1 cellular context compared by ENCODE assay signal in genomic region chr16:2777231-2777902, GRCh38.
TF ChIP-seq lines count a peak whose summit lies in the region.

TSS of gene ELOB (minus strand) at chr16:2777280. CDS start at chr16:2777239, 41 bp downstream.

TF ChIP-seq in HepG2, 621 proteins besides CTCF, POLR2A, EP300 and RAD21 (continued from another document and continues in another):
- TF ChIP-seq THAP9 (CRISPR knock-in tag; IDR thresholded peaks at IDR 0.05; ENCODE audit: borderline replicate concordance), result peak; percentile 99
- TF ChIP-seq PAWR (CRISPR knock-in tag; IDR thresholded peaks at IDR 0.05; ENCODE audit: borderline replicate concordance), result no peak
- TF ChIP-seq ZNF687 (CRISPR knock-in tag; IDR thresholded peaks at IDR 0.05), result peak; percentile 70
- TF ChIP-seq, protein P1, sequence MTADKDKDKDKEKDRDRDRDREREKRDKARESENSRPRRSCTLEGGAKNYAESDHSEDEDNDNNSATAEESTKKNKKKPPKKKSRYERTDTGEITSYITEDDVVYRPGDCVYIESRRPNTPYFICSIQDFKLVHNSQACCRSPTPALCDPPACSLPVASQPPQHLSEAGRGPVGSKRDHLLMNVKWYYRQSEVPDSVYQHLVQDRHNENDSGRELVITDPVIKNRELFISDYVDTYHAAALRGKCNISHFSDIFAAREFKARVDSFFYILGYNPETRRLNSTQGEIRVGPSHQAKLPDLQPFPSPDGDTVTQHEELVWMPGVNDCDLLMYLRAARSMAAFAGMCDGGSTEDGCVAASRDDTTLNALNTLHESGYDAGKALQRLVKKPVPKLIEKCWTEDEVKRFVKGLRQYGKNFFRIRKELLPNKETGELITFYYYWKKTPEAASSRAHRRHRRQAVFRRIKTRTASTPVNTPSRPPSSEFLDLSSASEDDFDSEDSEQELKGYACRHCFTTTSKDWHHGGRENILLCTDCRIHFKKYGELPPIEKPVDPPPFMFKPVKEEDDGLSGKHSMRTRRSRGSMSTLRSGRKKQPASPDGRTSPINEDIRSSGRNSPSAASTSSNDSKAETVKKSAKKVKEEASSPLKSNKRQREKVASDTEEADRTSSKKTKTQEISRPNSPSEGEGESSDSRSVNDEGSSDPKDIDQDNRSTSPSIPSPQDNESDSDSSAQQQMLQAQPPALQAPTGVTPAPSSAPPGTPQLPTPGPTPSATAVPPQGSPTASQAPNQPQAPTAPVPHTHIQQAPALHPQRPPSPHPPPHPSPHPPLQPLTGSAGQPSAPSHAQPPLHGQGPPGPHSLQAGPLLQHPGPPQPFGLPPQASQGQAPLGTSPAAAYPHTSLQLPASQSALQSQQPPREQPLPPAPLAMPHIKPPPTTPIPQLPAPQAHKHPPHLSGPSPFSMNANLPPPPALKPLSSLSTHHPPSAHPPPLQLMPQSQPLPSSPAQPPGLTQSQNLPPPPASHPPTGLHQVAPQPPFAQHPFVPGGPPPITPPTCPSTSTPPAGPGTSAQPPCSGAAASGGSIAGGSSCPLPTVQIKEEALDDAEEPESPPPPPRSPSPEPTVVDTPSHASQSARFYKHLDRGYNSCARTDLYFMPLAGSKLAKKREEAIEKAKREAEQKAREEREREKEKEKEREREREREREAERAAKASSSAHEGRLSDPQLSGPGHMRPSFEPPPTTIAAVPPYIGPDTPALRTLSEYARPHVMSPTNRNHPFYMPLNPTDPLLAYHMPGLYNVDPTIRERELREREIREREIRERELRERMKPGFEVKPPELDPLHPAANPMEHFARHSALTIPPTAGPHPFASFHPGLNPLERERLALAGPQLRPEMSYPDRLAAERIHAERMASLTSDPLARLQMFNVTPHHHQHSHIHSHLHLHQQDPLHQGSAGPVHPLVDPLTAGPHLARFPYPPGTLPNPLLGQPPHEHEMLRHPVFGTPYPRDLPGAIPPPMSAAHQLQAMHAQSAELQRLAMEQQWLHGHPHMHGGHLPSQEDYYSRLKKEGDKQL (CRISPR knock-in tag; IDR thresholded peaks at IDR 0.05; ENCODE audit: low read depth), result no peak
- TF ChIP-seq KMT2A (CRISPR knock-in tag; IDR thresholded peaks at IDR 0.05), result 0 out of 2 replicates have a peak, but pooled peaks have one; percentile 41
- TF ChIP-seq KDM4B (CRISPR knock-in tag; IDR thresholded peaks at IDR 0.05), result peak; percentile 75; the same call in 1 of the 2 replicates
- peak; percentile 20; the same call in 1 of the 2 replicates for TF ChIP-seq ZNF788 (CRISPR knock-in tag; IDR thresholded peaks at IDR 0.05; ENCODE audit: borderline replicate concordance)
- TF ChIP-seq KAT8 (CRISPR knock-in tag; IDR thresholded peaks at IDR 0.05), result peak; percentile 94
- 0 out of 2 replicates have a peak, but pooled peaks have one; percentile 18 for TF ChIP-seq ZNF746 (CRISPR knock-in tag; IDR thresholded peaks at IDR 0.05)
- TF ChIP-seq HOXA5 (CRISPR knock-in tag; IDR thresholded peaks at IDR 0.05), result peak; percentile 50; the same call in 1 of the 2 replicates
- peak; percentile 75 for TF ChIP-seq POLR2AphosphoS5 (IDR thresholded peaks at IDR 0.05; ENCODE audit: low read depth, low read length)
- TF ChIP-seq HNRNPK (IDR thresholded peaks at IDR 0.05; ENCODE audit: low read depth, low read length, poor library complexity, severe bottlenecking), result peak; percentile 12
- TF ChIP-seq FOXO1 (CRISPR knock-in tag; IDR thresholded peaks at IDR 0.05), result 0 out of 2 replicates have a peak, but pooled peaks have one; percentile 20
- TF ChIP-seq SOX13 (IDR thresholded peaks at IDR 0.05), result no peak
- TF ChIP-seq SOX13 (CRISPR knock-in tag; conservative IDR thresholded peaks at IDR 0.05 in 1 of 2, IDR thresholded peaks at IDR 0.05 in 1 of 2), result 0 out of 4 replicates have a peak, but pooled peaks of 1 of the 2 experiments have one; percentile 27
- peak; percentile 61 for TF ChIP-seq BORCS8-MEF2B (CRISPR knock-in tag; IDR thresholded peaks at IDR 0.05)
- 0 out of 2 replicates have a peak, but pooled peaks have one; percentile 30 for TF ChIP-seq HOXD1 (CRISPR knock-in tag; IDR thresholded peaks at IDR 0.05)
- TF ChIP-seq, protein P2, sequence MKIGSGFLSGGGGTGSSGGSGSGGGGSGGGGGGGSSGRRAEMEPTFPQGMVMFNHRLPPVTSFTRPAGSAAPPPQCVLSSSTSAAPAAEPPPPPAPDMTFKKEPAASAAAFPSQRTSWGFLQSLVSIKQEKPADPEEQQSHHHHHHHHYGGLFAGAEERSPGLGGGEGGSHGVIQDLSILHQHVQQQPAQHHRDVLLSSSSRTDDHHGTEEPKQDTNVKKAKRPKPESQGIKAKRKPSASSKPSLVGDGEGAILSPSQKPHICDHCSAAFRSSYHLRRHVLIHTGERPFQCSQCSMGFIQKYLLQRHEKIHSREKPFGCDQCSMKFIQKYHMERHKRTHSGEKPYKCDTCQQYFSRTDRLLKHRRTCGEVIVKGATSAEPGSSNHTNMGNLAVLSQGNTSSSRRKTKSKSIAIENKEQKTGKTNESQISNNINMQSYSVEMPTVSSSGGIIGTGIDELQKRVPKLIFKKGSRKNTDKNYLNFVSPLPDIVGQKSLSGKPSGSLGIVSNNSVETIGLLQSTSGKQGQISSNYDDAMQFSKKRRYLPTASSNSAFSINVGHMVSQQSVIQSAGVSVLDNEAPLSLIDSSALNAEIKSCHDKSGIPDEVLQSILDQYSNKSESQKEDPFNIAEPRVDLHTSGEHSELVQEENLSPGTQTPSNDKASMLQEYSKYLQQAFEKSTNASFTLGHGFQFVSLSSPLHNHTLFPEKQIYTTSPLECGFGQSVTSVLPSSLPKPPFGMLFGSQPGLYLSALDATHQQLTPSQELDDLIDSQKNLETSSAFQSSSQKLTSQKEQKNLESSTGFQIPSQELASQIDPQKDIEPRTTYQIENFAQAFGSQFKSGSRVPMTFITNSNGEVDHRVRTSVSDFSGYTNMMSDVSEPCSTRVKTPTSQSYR (CRISPR knock-in tag; IDR thresholded peaks at IDR 0.05; ENCODE audit: borderline replicate concordance), result peak; percentile 80
- TF ChIP-seq CREM (IDR thresholded peaks at IDR 0.05), result no peak
- TF ChIP-seq CREM (CRISPR knock-in tag; IDR thresholded peaks at IDR 0.05), result no peak; the same call in 1 of the 2 replicates
- TF ChIP-seq ZNF563 (CRISPR knock-in tag; IDR thresholded peaks at IDR 0.05), result peak; percentile 65; the same call in 1 of the 2 replicates
- peak; percentile 73; the same call in 1 of the 2 replicates for TF ChIP-seq ZNF329 (CRISPR knock-in tag; IDR thresholded peaks at IDR 0.05; ENCODE audit: low read depth)
- 0 out of 2 replicates have a peak, but pooled peaks have one; percentile 9 for TF ChIP-seq GATAD2A (CRISPR knock-in tag; IDR thresholded peaks at IDR 0.05)
- TF ChIP-seq RORA (CRISPR knock-in tag; IDR thresholded peaks at IDR 0.05), result no peak
- peak; percentile 37 for TF ChIP-seq HCFC1 (IDR thresholded peaks at IDR 0.05; ENCODE audit: low read depth, low read length)
- peak; percentile 90 for TF ChIP-seq NFRKB (IDR thresholded peaks at IDR 0.05)
- TF ChIP-seq TAF1 (CRISPR knock-in tag; IDR thresholded peaks at IDR 0.05), result peak; percentile 95
- peak; percentile 49; the same call in 1 of the 2 replicates for TF ChIP-seq ZNF607 (CRISPR knock-in tag; IDR thresholded peaks at IDR 0.05; ENCODE audit: borderline replicate concordance)
- TF ChIP-seq TP53 (CRISPR knock-in tag; conservative IDR thresholded peaks at IDR 0.05), result peak; percentile 75; the same call in 1 of the 2 replicates
- peak; percentile 4; the same call in 1 of the 2 replicates for TF ChIP-seq ZNF30 (CRISPR knock-in tag; IDR thresholded peaks at IDR 0.05)
- 0 out of 2 replicates have a peak, but pooled peaks have one; percentile 51 for TF ChIP-seq DMTF1 (CRISPR knock-in tag; IDR thresholded peaks at IDR 0.05)
- TF ChIP-seq, protein P3, sequence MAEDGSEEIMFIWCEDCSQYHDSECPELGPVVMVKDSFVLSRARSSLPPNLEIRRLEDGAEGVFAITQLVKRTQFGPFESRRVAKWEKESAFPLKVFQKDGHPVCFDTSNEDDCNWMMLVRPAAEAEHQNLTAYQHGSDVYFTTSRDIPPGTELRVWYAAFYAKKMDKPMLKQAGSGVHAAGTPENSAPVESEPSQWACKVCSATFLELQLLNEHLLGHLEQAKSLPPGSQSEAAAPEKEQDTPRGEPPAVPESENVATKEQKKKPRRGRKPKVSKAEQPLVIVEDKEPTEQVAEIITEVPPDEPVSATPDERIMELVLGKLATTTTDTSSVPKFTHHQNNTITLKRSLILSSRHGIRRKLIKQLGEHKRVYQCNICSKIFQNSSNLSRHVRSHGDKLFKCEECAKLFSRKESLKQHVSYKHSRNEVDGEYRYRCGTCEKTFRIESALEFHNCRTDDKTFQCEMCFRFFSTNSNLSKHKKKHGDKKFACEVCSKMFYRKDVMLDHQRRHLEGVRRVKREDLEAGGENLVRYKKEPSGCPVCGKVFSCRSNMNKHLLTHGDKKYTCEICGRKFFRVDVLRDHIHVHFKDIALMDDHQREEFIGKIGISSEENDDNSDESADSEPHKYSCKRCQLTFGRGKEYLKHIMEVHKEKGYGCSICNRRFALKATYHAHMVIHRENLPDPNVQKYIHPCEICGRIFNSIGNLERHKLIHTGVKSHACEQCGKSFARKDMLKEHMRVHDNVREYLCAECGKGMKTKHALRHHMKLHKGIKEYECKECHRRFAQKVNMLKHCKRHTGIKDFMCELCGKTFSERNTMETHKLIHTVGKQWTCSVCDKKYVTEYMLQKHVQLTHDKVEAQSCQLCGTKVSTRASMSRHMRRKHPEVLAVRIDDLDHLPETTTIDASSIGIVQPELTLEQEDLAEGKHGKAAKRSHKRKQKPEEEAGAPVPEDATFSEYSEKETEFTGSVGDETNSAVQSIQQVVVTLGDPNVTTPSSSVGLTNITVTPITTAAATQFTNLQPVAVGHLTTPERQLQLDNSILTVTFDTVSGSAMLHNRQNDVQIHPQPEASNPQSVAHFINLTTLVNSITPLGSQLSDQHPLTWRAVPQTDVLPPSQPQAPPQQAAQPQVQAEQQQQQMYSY (CRISPR knock-in tag; IDR thresholded peaks at IDR 0.05), result 0 out of 2 replicates have a peak, but pooled peaks have one; percentile 16
- TF ChIP-seq, protein P4, sequence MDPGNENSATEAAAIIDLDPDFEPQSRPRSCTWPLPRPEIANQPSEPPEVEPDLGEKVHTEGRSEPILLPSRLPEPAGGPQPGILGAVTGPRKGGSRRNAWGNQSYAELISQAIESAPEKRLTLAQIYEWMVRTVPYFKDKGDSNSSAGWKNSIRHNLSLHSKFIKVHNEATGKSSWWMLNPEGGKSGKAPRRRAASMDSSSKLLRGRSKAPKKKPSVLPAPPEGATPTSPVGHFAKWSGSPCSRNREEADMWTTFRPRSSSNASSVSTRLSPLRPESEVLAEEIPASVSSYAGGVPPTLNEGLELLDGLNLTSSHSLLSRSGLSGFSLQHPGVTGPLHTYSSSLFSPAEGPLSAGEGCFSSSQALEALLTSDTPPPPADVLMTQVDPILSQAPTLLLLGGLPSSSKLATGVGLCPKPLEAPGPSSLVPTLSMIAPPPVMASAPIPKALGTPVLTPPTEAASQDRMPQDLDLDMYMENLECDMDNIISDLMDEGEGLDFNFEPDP (CRISPR knock-in tag; conservative IDR thresholded peaks at IDR 0.05), result 0 out of 2 replicates have a peak, but pooled peaks have one; percentile 55
- peak in 1 of 2 experiments; percentile 50; a peak in 1 of 4 replicates for TF ChIP-seq KLF16 (CRISPR knock-in tag; IDR thresholded peaks at IDR 0.05)
